Comparison of ENCODE assay signal across 10 cellular contexts in the genomic region with DNA sequence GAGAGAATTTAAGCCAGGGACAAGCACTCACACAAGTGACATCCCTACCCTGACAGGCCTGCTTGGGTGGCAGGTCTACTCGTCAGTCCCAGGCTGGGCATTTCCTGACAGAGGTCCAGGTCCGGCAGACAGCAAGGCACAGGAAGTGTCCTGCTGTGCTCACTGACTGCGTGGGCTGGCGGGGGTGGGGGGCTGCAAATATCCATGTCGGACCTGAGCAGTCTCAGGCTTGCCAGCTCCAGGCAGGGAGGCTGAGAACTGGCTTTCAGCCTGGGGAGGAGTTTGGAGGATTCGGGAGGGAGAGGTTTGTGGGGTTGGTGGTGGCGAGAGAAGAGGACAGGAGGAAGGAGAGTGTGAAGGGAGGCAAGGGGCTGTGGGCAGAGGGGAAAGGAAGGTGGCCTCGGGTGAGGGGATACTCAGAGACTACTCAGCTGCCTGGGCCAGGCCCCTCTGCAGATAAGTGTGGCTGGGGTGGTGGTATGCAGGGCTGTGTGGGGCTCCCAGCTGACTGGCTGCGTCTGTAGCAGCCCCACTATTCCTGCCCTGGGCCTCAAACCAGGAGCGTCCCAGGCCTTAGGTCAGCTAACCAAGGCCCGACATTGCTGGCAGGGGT. TPM values are rescaled to one million over a fixed set of nuclear protein-coding genes. Genes with fewer than 3 reads are reported as not detected.
DNase-seq lines count a peak whose midpoint lies in the region; ATAC-seq and TF ChIP-seq lines count a peak whose summit lies in the region.
"Had no signal": no experiment of that assay in that cellular context is flagged by ENCODE, and none has a peak within 500 bp of the region (broad histone marks: within the 10 kb centered on the region; RNA-seq: fewer than 3 reads in every experiment).

No MANE protein-coding gene starts in this region.

- peak overlapping the region; percentile 12 for H2BK120ac ChIP-seq in mesenchymal stem cell (ENCODE audit: low read depth, low read length)

- H3K27ac Mint-ChIP-seq in activated CD8-positive, alpha-beta memory T cell treated with anti-CD3 and anti-CD28 coated beads, Interleukin-2, amount 10 ng/mL, durations not matched to agents 7 days and 5 days: peak overlapping the region; percentile 96

- peaks cover 85% of the 10 kb centered on the region for H3K4me1 Mint-ChIP-seq in activated CD8-positive, alpha-beta memory T cell treated with anti-CD3 and anti-CD28 coated beads, Interleukin-2, amount 10 ng/mL, durations not matched to agents 7 days and 5 days

- peak overlapping the region; percentile 66 to 80 for H2BK12ac ChIP-seq in mesenchymal stem cell (ENCODE audit: low read length in 2 of 2)

- no peak overlapping the region for H3K4me2 ChIP-seq in mesenchymal stem cell (ENCODE audit: low read length, poor library complexity, severe bottlenecking)

- no peak for DNase-seq in activated CD8-positive, alpha-beta memory T cell treated with anti-CD3 and anti-CD28 coated beads, Interleukin-2, amount 10 ng/mL, durations not matched to agents 7 days and 5 days
- DNase-seq in activated CD8-positive, alpha-beta memory T cell treated with anti-CD3 and anti-CD28 coated beads for 24 hours: no peak
- DNase-seq in brain microvascular endothelial cell (peak; percentile 62), mesenchymal stem cell (peak; percentile 73), tibial artery (no peak)
- DNase-seq: anterior cingulate cortex; stimulated activated CD4-positive, alpha-beta T cell treated with anti-CD3 and anti-CD28 coated beads, Interleukin-2, amount 100 ng/mL, for 48 hours had no signal

- peak overlapping the region in 1 of 2 experiments; percentile 50 for H3K14ac ChIP-seq in mesenchymal stem cell (ENCODE audit: low read length in 2 of 2)

- peak overlapping the region; percentile 81 for H2BK5ac ChIP-seq in mesenchymal stem cell (ENCODE audit: low read depth, low read length, poor library complexity, severe bottlenecking)

- peak overlapping the region; percentile 20 for H4K8ac ChIP-seq in mesenchymal stem cell (ENCODE audit: low read length)

- H2BK15ac ChIP-seq in mesenchymal stem cell (ENCODE audit: low read depth, poor library complexity, severe bottlenecking): no peak overlapping the region

- H3K79me1 ChIP-seq in mesenchymal stem cell (replicated peaks; ENCODE audit: low read length, poor library complexity, severe bottlenecking): peaks cover 19% of the 10 kb centered on the region

- no peak for ATAC-seq in activated CD8-positive, alpha-beta memory T cell treated with anti-CD3 and anti-CD28 coated beads, Interleukin-2, amount 10 ng/mL, durations not matched to agents 7 days and 5 days
- no peak for ATAC-seq in HG02852 (IDR thresholded peaks at IDR 0.05; ENCODE audit: unreplicated experiment)
- ATAC-seq in GM21526 (IDR thresholded peaks at IDR 0.05; ENCODE audit: low FRiP score, unreplicated experiment): no peak
- ATAC-seq in HG03565 (IDR thresholded peaks at IDR 0.05; ENCODE audit: unreplicated experiment): no peak

- no peaks in the 10 kb centered on the region for H3K9me3 ChIP-seq in mesenchymal stem cell (ENCODE audit: control insufficient read depth, low read length)
- no peaks in the 10 kb centered on the region for H3K9me3 ChIP-seq in tibial artery

- 17% methylated on average over 11 of the region's 11 CpGs for WGBS in mesenchymal stem cell

- peak overlapping the region; percentile 45 for H3K4me3 Mint-ChIP-seq in activated CD8-positive, alpha-beta memory T cell treated with anti-CD3 and anti-CD28 coated beads, Interleukin-2, amount 10 ng/mL, durations not matched to agents 7 days and 5 days

- H2AFZ ChIP-seq in mesenchymal stem cell (ENCODE audit: low read depth, low read length): no peak overlapping the region

- H3K4me3 ChIP-seq in brain microvascular endothelial cell (ENCODE audit: low read depth, low read length) (no peak overlapping the region), mesenchymal stem cell (ENCODE audit: insufficient read depth in 1 of 2, low read depth in 1 of 2, low read length in 2 of 2) (no peak overlapping the region), tibial artery (no peak overlapping the region)

- TF ChIP-seq CTCF in brain microvascular endothelial cell (IDR thresholded peaks at IDR 0.05; ENCODE audit: low read depth, low read length, missing control alignments) (no peak), tibial artery (IDR thresholded peaks at IDR 0.05) (no peak)

- H3K4me1 ChIP-seq in mesenchymal stem cell (ENCODE audit: control insufficient read depth, insufficient read depth, low read depth, low read length) (peaks cover 64% of the 10 kb centered on the region), tibial artery (peaks cover 0 to 54% (median 17%) of the 10 kb centered on the region in 4 donors)

- H3K36me3 Mint-ChIP-seq in activated CD8-positive, alpha-beta memory T cell treated with anti-CD3 and anti-CD28 coated beads, Interleukin-2, amount 10 ng/mL, durations not matched to agents 7 days and 5 days: peaks cover 50% of the 10 kb centered on the region

- peak overlapping the region; percentile 5 to 27 for H3K4ac ChIP-seq in mesenchymal stem cell (ENCODE audit: low read depth in 1 of 2, low read length in 2 of 2)

- intact Hi-C loops in tibial artery (cut with DNase I; ENCODE audit: low total_unique reads): no loop called here

- peak overlapping the region; percentile 89 for H3K27ac ChIP-seq in brain microvascular endothelial cell
- peak overlapping the region; percentile 92 for H3K27ac ChIP-seq in mesenchymal stem cell (ENCODE audit: low read length, poor library complexity, severe bottlenecking)
- H3K27ac ChIP-seq in tibial artery: peak overlapping the region; percentile 58 to 59

- peak overlapping the region; percentile 93 for H3K9ac ChIP-seq in mesenchymal stem cell (ENCODE audit: low read length)

- H3K23ac ChIP-seq in mesenchymal stem cell (ENCODE audit: low read length in 2 of 2): no peak overlapping the region

- peak overlapping the region; percentile 76 for H2AK5ac ChIP-seq in mesenchymal stem cell (ENCODE audit: low read length, severe bottlenecking)

- no peaks in the 10 kb centered on the region for H3K9me3 Mint-ChIP-seq in activated CD8-positive, alpha-beta memory T cell treated with anti-CD3 and anti-CD28 coated beads, Interleukin-2, amount 10 ng/mL, durations not matched to agents 7 days and 5 days (ENCODE audit: low read depth)

- H3K36me3 ChIP-seq in brain microvascular endothelial cell (replicated peaks) (peaks cover 77% of the 10 kb centered on the region), mesenchymal stem cell (ENCODE audit: control insufficient read depth in 1 of 2, insufficient read depth in 2 of 2, low read depth in 1 of 2, low read length in 2 of 2) (peaks cover 45 to 63% of the 10 kb centered on the region in 2 experiments), tibial artery (peaks cover 18 to 94% (median 48%) of the 10 kb centered on the region in 3 donors)

- in situ Hi-C loops in brain microvascular endothelial cell (cut with HindIII; ENCODE audit: low pct_ligation_motif_present, low sequenced_read_pairs): no loop called here

- peak overlapping the region; percentile 89 for H4K91ac ChIP-seq in mesenchymal stem cell (ENCODE audit: low read length)

- CTCF ChIA-PET in activated CD8-positive, alpha-beta memory T cell treated with anti-CD3 and anti-CD28 coated beads, Interleukin-2, amount 10 ng/mL, durations not matched to agents 7 days and 5 days (lab: Charles Lee): interaction anchor here (4.1 to 13.6 kb wide), 3 partner anchors 8 to 187 kb away, joined by 41 to 401 read pairs (median 198); partner anchors contain the start of gene HIC1

- H3K27me3 Mint-ChIP-seq in activated CD8-positive, alpha-beta memory T cell treated with anti-CD3 and anti-CD28 coated beads, Interleukin-2, amount 10 ng/mL, durations not matched to agents 7 days and 5 days: no peaks in the 10 kb centered on the region

- H3K27me3 ChIP-seq in brain microvascular endothelial cell (replicated peaks) (no peaks in the 10 kb centered on the region), mesenchymal stem cell (ENCODE audit: control insufficient read depth in 1 of 2, insufficient read depth in 1 of 2, low read length in 2 of 2) (no peaks in the 10 kb centered on the region), tibial artery (no peaks in the 10 kb centered on the region)

- peak overlapping the region; percentile 37 to 64 for H3K18ac ChIP-seq in mesenchymal stem cell (ENCODE audit: low read depth in 1 of 2, low read length in 2 of 2)

RNA-seq across cellular contexts. Expression of gene HIC1, which starts 7.8 kb away (rescaled TPM):
- total RNA-seq in activated CD8-positive, alpha-beta memory T cell treated with anti-CD3 and anti-CD28 coated beads, Interleukin-2, amount 10 ng/mL, durations not matched to agents 7 days and 5 days: 100 to 1,000 TPM in 1 of 2 experiments, 10 to 100 TPM in 1; 88.5 to 122 TPM
- polyA plus RNA-seq in mesenchymal stem cell (2013, experiment 1 of 2): 25.3 TPM
- 23.9 TPM for polyA plus RNA-seq in mesenchymal stem cell (2013, experiment 2 of 2)

RNA-seq across cellular contexts. Expression of gene OVCA2, which starts 20.9 kb away (rescaled TPM):
- total RNA-seq in activated CD8-positive, alpha-beta memory T cell treated with anti-CD3 and anti-CD28 coated beads, Interleukin-2, amount 10 ng/mL, durations not matched to agents 7 days and 5 days: 10 to 100 TPM; 31.7 to 42.2 TPM
- polyA plus RNA-seq in mesenchymal stem cell (2013, experiment 1 of 2): 72.1 TPM
- 72.9 TPM for polyA plus RNA-seq in mesenchymal stem cell (2013, experiment 2 of 2)

RNA-seq across cellular contexts. Expression of gene DPH1, which starts 32.7 kb away (rescaled TPM):
- 10 to 100 TPM; 29.2 to 37.5 TPM for total RNA-seq in activated CD8-positive, alpha-beta memory T cell treated with anti-CD3 and anti-CD28 coated beads, Interleukin-2, amount 10 ng/mL, durations not matched to agents 7 days and 5 days
- 24.6 TPM for polyA plus RNA-seq in mesenchymal stem cell (2013, experiment 1 of 2)
- polyA plus RNA-seq in mesenchymal stem cell (2013, experiment 2 of 2): 23.7 TPM

RNA-seq across cellular contexts. Expression of gene RTN4RL1, which starts 37.5 kb away (rescaled TPM):
- total RNA-seq in activated CD8-positive, alpha-beta memory T cell treated with anti-CD3 and anti-CD28 coated beads, Interleukin-2, amount 10 ng/mL, durations not matched to agents 7 days and 5 days: under 1 TPM; 0.09 to 0.45 TPM
- polyA plus RNA-seq in mesenchymal stem cell (2013, experiment 1 of 2): 0.10 TPM
- polyA plus RNA-seq in mesenchymal stem cell (2013, experiment 2 of 2): 0.04 TPM

Comparison
In these comparisons a context has a peak if more than half of its experiments do, and no peak if none do; other contexts are left out.
1. DNase-seq: peak in brain microvascular endothelial cell (single experiment) and mesenchymal stem cell (single experiment); none in activated CD8-positive, alpha-beta memory T cell treated with anti-CD3 and anti-CD28 coated beads, Interleukin-2, amount 10 ng/mL, durations not matched to agents 7 days and 5 days (single experiment), activated CD8-positive, alpha-beta memory T cell treated with anti-CD3 and anti-CD28 coated beads for 24 hours (single experiment) and tibial artery (0 of 2).
2. Peak in every context shown above with its lines, with median percentiles within 50 percentile points of each other: H3K27ac ChIP-seq.